ENCODE assay signal across 33 cellular contexts in genomic region chr12:108753969-108754368, GRCh38.
"Had no signal": no experiment of that assay in that cellular context is flagged by ENCODE, and none has a peak within 500 bp of the region (broad histone marks: within the 10 kb centered on the region; RNA-seq: fewer than 3 reads in every experiment).

No MANE protein-coding gene starts in this region.

- H3K27ac Mint-ChIP-seq: activated B cell treated with CpG ODN at 0.5 μM for 24 hours; activated CD4-positive, alpha-beta memory T cell treated with anti-CD3 and anti-CD28 coated beads, Interleukin-2, amount 10 ng/mL, durations not matched to agents 7 days and 5 days; activated CD8-positive, alpha-beta memory T cell treated with anti-CD3 and anti-CD28 coated beads, Interleukin-2, amount 10 ng/mL, durations not matched to agents 7 days and 5 days; activated naive CD4-positive, alpha-beta T cell treated with anti-CD3 and anti-CD28 coated beads, Interleukin-2, amount 10 ng/mL, durations not matched to agents 7 days and 5 days; activated naive CD8-positive, alpha-beta T cell; activated naive CD8-positive, alpha-beta T cell treated with anti-CD3 and anti-CD28 coated beads, Interleukin-2, amount 50 U/mL, for 24 hours had no signal

- H3K4me3 Mint-ChIP-seq: activated B cell treated with CpG ODN at 0.5 μM for 24 hours; activated CD4-positive, alpha-beta memory T cell treated with anti-CD3 and anti-CD28 coated beads, Interleukin-2, amount 10 ng/mL, durations not matched to agents 7 days and 5 days; activated CD8-positive, alpha-beta memory T cell treated with anti-CD3 and anti-CD28 coated beads, Interleukin-2, amount 10 ng/mL, durations not matched to agents 7 days and 5 days; activated naive CD4-positive, alpha-beta T cell treated with anti-CD3 and anti-CD28 coated beads, Interleukin-2, amount 10 ng/mL, durations not matched to agents 7 days and 5 days; activated naive CD8-positive, alpha-beta T cell; activated naive CD8-positive, alpha-beta T cell treated with anti-CD3 and anti-CD28 coated beads, Interleukin-2, amount 50 U/mL, for 24 hours had no signal

- H3K27me3 ChIP-seq: cardiac muscle cell, Peyer's patch had no signal

- H3K36me3 Mint-ChIP-seq: activated CD8-positive, alpha-beta memory T cell treated with anti-CD3 and anti-CD28 coated beads, Interleukin-2, amount 10 ng/mL, durations not matched to agents 7 days and 5 days; activated naive CD4-positive, alpha-beta T cell treated with anti-CD3 and anti-CD28 coated beads, Interleukin-2, amount 10 ng/mL, durations not matched to agents 7 days and 5 days; activated naive CD8-positive, alpha-beta T cell had no signal

- H3K4me1 ChIP-seq: Peyer's patch had no signal

- H3K36me3 ChIP-seq: cardiac muscle cell, Peyer's patch had no signal

- ATAC-seq: activated CD8-positive, alpha-beta memory T cell treated with anti-CD3 and anti-CD28 coated beads, Interleukin-2, amount 10 ng/mL, durations not matched to agents 7 days and 5 days; activated naive CD8-positive, alpha-beta T cell treated with anti-CD3 and anti-CD28 coated beads, Interleukin-2, amount 50 U/mL, for 24 hours; Right ventricle myocardium inferior had no signal

- H3K4me2 ChIP-seq: KMS-11 had no signal

- H3K9me3 ChIP-seq: Peyer's patch had no signal

- H3K4me3 ChIP-seq: cardiac muscle cell, Peyer's patch had no signal

- H3K9me3 Mint-ChIP-seq: activated B cell treated with CpG ODN at 0.5 μM for 24 hours; activated CD4-positive, alpha-beta memory T cell treated with anti-CD3 and anti-CD28 coated beads, Interleukin-2, amount 10 ng/mL, durations not matched to agents 7 days and 5 days; activated naive CD4-positive, alpha-beta T cell treated with anti-CD3 and anti-CD28 coated beads, Interleukin-2, amount 10 ng/mL, durations not matched to agents 7 days and 5 days; activated naive CD8-positive, alpha-beta T cell treated with anti-CD3 and anti-CD28 coated beads, Interleukin-2, amount 50 U/mL, for 24 hours had no signal

- H3K4me1 Mint-ChIP-seq: activated B cell treated with CpG ODN at 0.5 μM for 24 hours; activated CD4-positive, alpha-beta memory T cell treated with anti-CD3 and anti-CD28 coated beads, Interleukin-2, amount 10 ng/mL, durations not matched to agents 7 days and 5 days; activated CD8-positive, alpha-beta memory T cell treated with anti-CD3 and anti-CD28 coated beads, Interleukin-2, amount 10 ng/mL, durations not matched to agents 7 days and 5 days; activated naive CD4-positive, alpha-beta T cell treated with anti-CD3 and anti-CD28 coated beads, Interleukin-2, amount 10 ng/mL, durations not matched to agents 7 days and 5 days; activated naive CD8-positive, alpha-beta T cell treated with anti-CD3 and anti-CD28 coated beads, Interleukin-2, amount 50 U/mL, for 24 hours had no signal

- H3K27ac ChIP-seq: cardiac muscle cell, KMS-11, Peyer's patch, VCaP had no signal

- H3K27me3 Mint-ChIP-seq: activated B cell treated with CpG ODN at 0.5 μM for 24 hours; activated CD4-positive, alpha-beta memory T cell treated with anti-CD3 and anti-CD28 coated beads, Interleukin-2, amount 10 ng/mL, durations not matched to agents 7 days and 5 days; activated CD8-positive, alpha-beta memory T cell treated with anti-CD3 and anti-CD28 coated beads, Interleukin-2, amount 10 ng/mL, durations not matched to agents 7 days and 5 days; activated naive CD8-positive, alpha-beta T cell; activated naive CD8-positive, alpha-beta T cell treated with anti-CD3 and anti-CD28 coated beads, Interleukin-2, amount 50 U/mL, for 24 hours had no signal

- H3K9ac ChIP-seq: KMS-11 had no signal

- DNase-seq: activated B cell treated with CpG ODN at 0.5 μM for 24 hours; activated CD4-positive, alpha-beta memory T cell treated with anti-CD3 and anti-CD28 coated beads, Interleukin-2, amount 10 ng/mL, durations not matched to agents 7 days and 5 days; activated CD4-positive, alpha-beta T cell treated with anti-CD3 and anti-CD28 coated beads for 4 hours; activated CD4-positive, CD25-positive, alpha-beta regulatory T cell treated with anti-CD3 and anti-CD28 coated beads, Interleukin-2, amount 50 U/mL, for 72 hours; activated CD8-positive, alpha-beta memory T cell treated with anti-CD3 and anti-CD28 coated beads for 24 hours; activated CD8-positive, alpha-beta memory T cell treated with anti-CD3 and anti-CD28 coated beads, Interleukin-2, amount 10 ng/mL, durations not matched to agents 7 days and 5 days; activated CD8-positive, alpha-beta memory T cell treated with anti-CD3 and anti-CD28 coated beads, Interleukin-2, amount 50 U/mL, for 48 hours; activated effector memory CD4-positive, alpha-beta T cell treated with Interleukin-2 at 50 U/mL for 16 hours; activated naive CD4-positive, alpha-beta T cell treated with anti-CD3 and anti-CD28 coated beads, Interleukin-2, amount 10 ng/mL, durations not matched to agents 7 days and 5 days; activated naive CD8-positive, alpha-beta T cell treated with anti-CD3 and anti-CD28 coated beads, Interleukin-2, amount 50 U/mL, for 24 hours; activated T-cell treated with anti-CD3 and anti-CD28 coated beads, Interleukin-2, amount 50 U/mL, for 48 hours; MM.1S; MV-4-11; NCI-H1092; NCI-H1436 treated with DMSO at 0.1 percent for 48 hours; NCI-H187 treated with DMSO at 0.1 percent for 48 hours; NCI-H2081; NCI-H2171 treated with DMSO at 0.1 percent for 48 hours; NCI-H226; NCI-H446 treated with DMSO at 0.1 percent for 48 hours; NCI-H524; RPMI8226; SIG-M5; SW 1271; T-helper 1 cell; T-helper 2 cell; T-helper 9 cell had no signal
